In the genomic region with DNA sequence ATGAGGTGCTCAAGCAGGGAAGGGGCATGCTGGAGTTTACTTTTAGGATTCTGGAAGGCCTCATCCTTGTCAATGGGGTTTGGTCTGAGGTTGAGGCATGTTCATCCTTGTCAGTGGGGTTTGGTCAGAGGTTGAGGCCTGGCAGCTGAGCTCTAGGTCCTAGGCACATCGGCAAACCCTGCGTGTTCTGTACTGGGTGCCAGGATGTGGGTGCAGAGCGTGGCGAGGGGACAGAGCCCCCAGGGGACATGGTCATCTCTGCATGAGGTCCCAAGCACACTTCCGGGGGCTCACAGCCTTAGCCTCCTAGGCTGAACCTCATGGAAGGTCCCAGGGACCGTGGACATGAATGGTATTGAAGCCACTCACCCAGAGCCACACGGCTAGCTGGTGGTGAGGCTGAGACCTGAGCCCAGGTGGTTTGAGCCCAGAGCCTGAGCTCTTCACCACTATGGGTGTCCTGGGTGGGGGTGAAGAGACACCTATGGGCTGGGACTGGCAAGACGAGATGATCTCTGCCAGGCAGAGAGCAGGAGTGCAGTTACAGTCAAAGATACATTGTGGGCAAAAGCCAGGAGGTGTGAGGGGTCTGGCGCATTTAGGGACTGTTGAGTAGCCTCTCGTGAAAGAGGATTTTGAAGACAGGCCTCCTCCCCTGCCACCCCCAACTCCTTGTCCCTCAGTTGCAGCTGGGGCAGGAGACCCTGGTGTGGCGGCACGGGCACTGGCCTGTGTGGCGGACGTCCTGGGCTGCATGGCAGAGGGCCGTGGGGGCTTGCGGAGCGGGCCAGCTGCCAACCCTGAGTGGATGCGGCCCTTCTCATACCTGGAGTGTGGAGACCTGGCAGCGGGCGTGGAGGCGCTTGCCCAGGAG, we compare ENCODE assay signal across 13 cellular contexts.
DNase-seq lines count a peak whose midpoint lies in the region; ATAC-seq and TF ChIP-seq lines count a peak whose summit lies in the region.
"Had no signal": no experiment of that assay in that cellular context is flagged by ENCODE, and none has a peak within 500 bp of the region (broad histone marks: within the 10 kb centered on the region; RNA-seq: fewer than 3 reads in every experiment).

No MANE protein-coding gene starts in this region.

- in situ Hi-C loops in brain microvascular endothelial cell (cut with HindIII; ENCODE audit: low pct_ligation_motif_present, low sequenced_read_pairs), result no loop called here

- H3K27ac ChIP-seq in brain microvascular endothelial cell, result no peak overlapping the region
- H3K27ac ChIP-seq: esophagus muscularis mucosa had no signal

- H3K27me3 Mint-ChIP-seq in stimulated activated naive CD8-positive, alpha-beta T cell treated with anti-CD3 and anti-CD28 coated beads, Interleukin-15, Interleukin-2, amounts not matched to agents 100 ng/mL and 50 ng/mL, for 24 hours, result no peaks in the 10 kb centered on the region
- no peaks in the 10 kb centered on the region for H3K27me3 Mint-ChIP-seq in stimulated activated naive CD8-positive, alpha-beta T cell treated with anti-CD3 and anti-CD28 coated beads, Interleukin-15, amount 100 ng/mL, for 72 hours
- H3K27me3 Mint-ChIP-seq in stimulated activated naive B cell treated with anti-CD40 and anti-IgM and Interleukin-4, amounts not matched to agents 10 μg/mL and 1 μg/mL and 100 μg/mL, for 72 hours, result no peaks in the 10 kb centered on the region
- H3K27me3 Mint-ChIP-seq: progenitor cell of endocrine pancreas had no signal

- H3K27ac Mint-ChIP-seq in stimulated activated naive CD8-positive, alpha-beta T cell treated with anti-CD3 and anti-CD28 coated beads, Interleukin-15, Interleukin-2, amounts not matched to agents 100 ng/mL and 50 ng/mL, for 24 hours, result peak overlapping the region; percentile 68
- peak overlapping the region in 1 of 2 donors; percentile 88 for H3K27ac Mint-ChIP-seq in stimulated activated naive CD8-positive, alpha-beta T cell treated with anti-CD3 and anti-CD28 coated beads, Interleukin-15, amount 100 ng/mL, for 72 hours
- peak overlapping the region; percentile 47 for H3K27ac Mint-ChIP-seq in stimulated activated naive B cell treated with anti-CD40 and anti-IgM and Interleukin-4, amounts not matched to agents 10 μg/mL and 1 μg/mL and 100 μg/mL, for 72 hours
- H3K27ac Mint-ChIP-seq: progenitor cell of endocrine pancreas had no signal

- peaks cover 26% of the 10 kb centered on the region for H3K4me1 Mint-ChIP-seq in stimulated activated naive CD8-positive, alpha-beta T cell treated with anti-CD3 and anti-CD28 coated beads, Interleukin-15, Interleukin-2, amounts not matched to agents 100 ng/mL and 50 ng/mL, for 24 hours (ENCODE audit: low read depth)
- H3K4me1 Mint-ChIP-seq in stimulated activated naive CD8-positive, alpha-beta T cell treated with anti-CD3 and anti-CD28 coated beads, Interleukin-15, amount 100 ng/mL, for 72 hours, result peaks cover 34% of the 10 kb centered on the region
- peaks cover 16 to 32% of the 10 kb centered on the region in 2 donors for H3K4me1 Mint-ChIP-seq in stimulated activated naive B cell treated with anti-CD40 and anti-IgM and Interleukin-4, amounts not matched to agents 10 μg/mL and 1 μg/mL and 100 μg/mL, for 72 hours

- H3K9me3 Mint-ChIP-seq in stimulated activated naive CD8-positive, alpha-beta T cell treated with anti-CD3 and anti-CD28 coated beads, Interleukin-15, Interleukin-2, amounts not matched to agents 100 ng/mL and 50 ng/mL, for 24 hours, result no peaks in the 10 kb centered on the region
- H3K9me3 Mint-ChIP-seq in stimulated activated naive CD8-positive, alpha-beta T cell treated with anti-CD3 and anti-CD28 coated beads, Interleukin-15, amount 100 ng/mL, for 72 hours, result no peaks in the 10 kb centered on the region
- no peaks in the 10 kb centered on the region for H3K9me3 Mint-ChIP-seq in stimulated activated naive B cell treated with anti-CD40 and anti-IgM and Interleukin-4, amounts not matched to agents 10 μg/mL and 1 μg/mL and 100 μg/mL, for 72 hours

- no peak overlapping the region for H3K4me3 Mint-ChIP-seq in stimulated activated naive CD8-positive, alpha-beta T cell treated with anti-CD3 and anti-CD28 coated beads, Interleukin-15, Interleukin-2, amounts not matched to agents 100 ng/mL and 50 ng/mL, for 24 hours
- no peak overlapping the region for H3K4me3 Mint-ChIP-seq in stimulated activated naive CD8-positive, alpha-beta T cell treated with anti-CD3 and anti-CD28 coated beads, Interleukin-15, amount 100 ng/mL, for 72 hours
- no peak overlapping the region for H3K4me3 Mint-ChIP-seq in stimulated activated naive B cell treated with anti-CD40 and anti-IgM and Interleukin-4, amounts not matched to agents 10 μg/mL and 1 μg/mL and 100 μg/mL, for 72 hours

- no peak for ATAC-seq in stimulated activated naive CD8-positive, alpha-beta T cell treated with anti-CD3 and anti-CD28 coated beads, Interleukin-15, amount 100 ng/mL, for 72 hours
- ATAC-seq in stimulated activated naive B cell treated with anti-CD40 and anti-IgM and Interleukin-4, amounts not matched to agents 10 μg/mL and 1 μg/mL and 100 μg/mL, for 72 hours (replicated peaks), result no peak
- ATAC-seq in HG02884 (IDR thresholded peaks at IDR 0.05; ENCODE audit: unreplicated experiment) (no peak), GM18858 (IDR thresholded peaks at IDR 0.05; ENCODE audit: unreplicated experiment) (no peak)

- H3K36me3 Mint-ChIP-seq in stimulated activated naive CD8-positive, alpha-beta T cell treated with anti-CD3 and anti-CD28 coated beads, Interleukin-15, Interleukin-2, amounts not matched to agents 100 ng/mL and 50 ng/mL, for 24 hours (ENCODE audit: low read depth), result no peaks in the 10 kb centered on the region
- peaks cover 24 to 40% of the 10 kb centered on the region in 2 donors for H3K36me3 Mint-ChIP-seq in stimulated activated naive B cell treated with anti-CD40 and anti-IgM and Interleukin-4, amounts not matched to agents 10 μg/mL and 1 μg/mL and 100 μg/mL, for 72 hours

- no peaks in the 10 kb centered on the region for H3K36me3 ChIP-seq in brain microvascular endothelial cell (replicated peaks)

- no peak overlapping the region for H3K4me3 ChIP-seq in brain microvascular endothelial cell (ENCODE audit: low read depth, low read length)
- H3K4me3 ChIP-seq: esophagus muscularis mucosa had no signal

- H3K27me3 ChIP-seq in brain microvascular endothelial cell (replicated peaks), result no peaks in the 10 kb centered on the region
- H3K27me3 ChIP-seq: esophagus muscularis mucosa had no signal

- peak; percentile 6 for TF ChIP-seq CTCF in brain microvascular endothelial cell (IDR thresholded peaks at IDR 0.05; ENCODE audit: low read depth, low read length, missing control alignments)

- DNase-seq in stimulated activated naive CD8-positive, alpha-beta T cell treated with anti-CD3 and anti-CD28 coated beads, Interleukin-15, amount 100 ng/mL, for 72 hours, result no peak
- DNase-seq in NAMALWA (ENCODE audit: low spot score) (peak; percentile 32), brain microvascular endothelial cell (no peak)
- DNase-seq in stimulated activated naive B cell treated with anti-CD40 and anti-IgM and Interleukin-4, amounts not matched to agents 10 μg/mL and 1 μg/mL and 100 μg/mL, for 72 hours, result no peak
- DNase-seq in activated CD4-positive, CD25-positive, alpha-beta regulatory T cell (lab: John Stamatoyannopoulos, UW), result no peak
- DNase-seq: activated CD8-positive, alpha-beta memory T cell treated with anti-CD3 and anti-CD28 coated beads, Interleukin-2, amount 50 U/mL, for 48 hours; cortex of kidney; NCI-H2171 treated with DMSO at 0.1 percent for 48 hours had no signal
